ENCODE assay signal across 8 cellular contexts in the genomic region with DNA sequence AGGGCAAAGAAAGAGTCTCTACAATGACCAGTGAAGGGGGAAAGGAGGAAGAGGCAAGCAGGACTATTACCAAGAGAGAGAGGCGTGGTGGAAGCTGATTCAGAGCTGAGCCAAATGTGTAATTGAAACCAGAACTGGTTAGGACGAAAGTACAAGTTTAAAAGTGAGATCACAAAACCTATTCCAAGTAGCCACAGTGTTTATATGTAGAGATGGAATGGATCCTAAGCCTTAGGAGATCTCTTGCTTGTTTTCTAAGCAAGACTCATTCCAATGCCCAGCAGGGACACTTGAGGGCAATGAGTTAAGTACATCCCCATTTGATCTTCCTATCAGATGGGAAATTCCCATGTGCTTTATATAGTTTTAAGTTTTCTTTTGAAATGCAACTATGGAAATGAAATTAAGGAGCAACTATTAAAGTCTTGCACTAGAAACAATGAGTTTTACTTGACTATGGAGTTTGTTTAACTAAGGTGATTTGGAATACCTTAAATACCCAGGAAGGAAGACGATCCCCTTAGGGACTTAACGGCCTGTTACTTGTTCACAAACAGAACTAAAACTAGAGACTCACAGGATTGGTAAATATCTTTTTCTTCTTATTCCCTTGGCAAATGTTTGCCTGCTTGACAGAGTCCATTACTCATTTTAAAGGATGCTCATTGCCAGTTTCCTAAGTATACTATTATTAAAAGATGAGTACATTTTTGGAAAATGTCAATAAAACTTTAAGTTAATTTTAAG. TPM values are rescaled to one million over a fixed set of nuclear protein-coding genes. Genes with fewer than 3 reads are reported as not detected.
DNase-seq lines count a peak whose midpoint lies in the region; ATAC-seq and TF ChIP-seq lines count a peak whose summit lies in the region.

No MANE protein-coding gene starts in this region.

- intact Hi-C loops in transverse colon (cut with DNase I; ENCODE audit: low total_unique reads): no loop called here

- WGBS in transverse colon (ENCODE audit: low coverage in 1 of 2), 2 donors: 51 to 62% methylated on average over 3 to 4 of the region's 4 CpGs

- CTCF ChIA-PET in GM10248 (lab: Yijun Ruan, JAX): interaction anchor here (1.3 kb wide), 1 partner anchor 19 kb away, joined by 4 read pairs; no protein-coding TSS in a partner anchor

- H3K4me3 ChIP-seq in fibroblast of the aortic adventitia (ENCODE audit: low read depth, low read length) (no peak overlapping the region), transverse colon (no peak overlapping the region)

- no peak for TF ChIP-seq EP300 in transverse colon (IDR thresholded peaks at IDR 0.05; ENCODE audit: low read depth)

- H3K9me3 ChIP-seq in transverse colon: no peaks in the 10 kb centered on the region

- ATAC-seq in GM21390 (IDR thresholded peaks at IDR 0.05; ENCODE audit: unreplicated experiment) (peak; percentile 93), HG03469 (IDR thresholded peaks at IDR 0.05; ENCODE audit: unreplicated experiment) (peak; percentile 74)

- TF ChIP-seq CTCF in GM10248 (IDR thresholded peaks at IDR 0.05; ENCODE audit: control extremely low read depth, extremely low read depth, low read depth, missing control alignments) (no peak), fibroblast of the aortic adventitia (IDR thresholded peaks at IDR 0.05; ENCODE audit: insufficient read depth, low read length) (no peak), transverse colon (IDR thresholded peaks at IDR 0.05) (no peak)

- no peaks in the 10 kb centered on the region for H3K4me1 ChIP-seq in transverse colon

- POLR2A ChIA-PET in GM10248 (lab: Yijun Ruan, JAX): no interaction called here

- no peak for TF ChIP-seq POLR2A in transverse colon (IDR thresholded peaks at IDR 0.05)

- H3K36me3 ChIP-seq in transverse colon: no peaks in the 10 kb centered on the region

- H3K27me3 ChIP-seq in transverse colon: no peaks in the 10 kb centered on the region

- DNase-seq in GM10248 (ENCODE audit: extremely low spot score) (peak; percentile 56), fibroblast of the aortic adventitia (ENCODE audit: low read depth) (peak; percentile 92), SKM-1 (lab: John Stamatoyannopoulos, UW; ENCODE audit: unreplicated experiment) (no peak), DMS 273 (lab: John Stamatoyannopoulos, UW; ENCODE audit: unreplicated experiment) (no peak), NCI-H2107 treated with DMSO at 0.1 percent for 48 hours (lab: John Stamatoyannopoulos, UW; ENCODE audit: unreplicated experiment) (no peak), transverse colon (no peak)

- no peak overlapping the region for H3K27ac ChIP-seq in transverse colon

- in situ Hi-C loops in transverse colon (cut with MboI; ENCODE audit: low pct_ligation_motif_present in 1 of 4, low pct_unique_long_range_greater_than_20kb in 1 of 4, low sequenced_read_pairs in 3 of 4): no loop called here

RNA-seq across cellular contexts. Expression of a gene that starts 51.1 kb away (rescaled TPM):
- total RNA-seq in fibroblast of the aortic adventitia (ENCODE audit: low replicate concordance): 89.4 and 184 TPM in 2 replicates
- 100 to 1,000 TPM in 1 of 4 donors, 10 to 100 TPM in 3; 27.3 to 337 (median 69.6) TPM for total RNA-seq in transverse colon

Comparison
In these comparisons a context has a peak if more than half of its experiments do, and no peak if none do; other contexts are left out.
1. DNase-seq: peak in GM10248 (single experiment) and fibroblast of the aortic adventitia (single experiment); none in SKM-1 (single experiment), DMS 273 (single experiment), NCI-H2107 treated with DMSO at 0.1 percent for 48 hours (single experiment) and transverse colon (single experiment).